ENCODE assay signal across 30 cellular contexts in the genomic region with DNA sequence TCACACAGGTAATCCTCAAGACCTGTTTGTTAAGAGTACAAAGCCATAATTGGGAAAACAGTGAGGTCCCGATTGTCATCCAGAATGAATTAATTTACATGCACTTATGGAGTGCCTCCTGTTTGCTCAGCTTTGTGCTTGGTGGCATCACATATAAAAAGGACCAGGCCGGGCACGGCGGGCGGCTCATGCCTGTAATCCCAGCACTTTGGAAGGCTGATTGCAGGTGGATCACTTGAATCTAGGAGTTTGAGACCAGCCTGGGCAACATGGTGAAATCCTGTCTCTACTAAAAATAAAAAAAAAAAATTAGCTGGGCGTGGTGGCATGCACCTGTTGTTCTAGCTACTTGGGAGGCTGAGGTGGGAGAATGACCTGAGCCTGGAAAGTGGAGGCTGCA.
"Had no signal": no experiment of that assay in that cellular context is flagged by ENCODE, and none has a peak within 500 bp of the region (broad histone marks: within the 10 kb centered on the region; RNA-seq: fewer than 3 reads in every experiment).

No MANE protein-coding gene starts in this region.

- H2AFZ ChIP-seq: PC-9 had no signal

- H3K4me3 ChIP-seq: adrenal gland, PC-9 had no signal

- H3K4me2 ChIP-seq: KMS-11, PC-9 had no signal

- ATAC-seq: activated naive CD4-positive, alpha-beta T cell treated with anti-CD3 and anti-CD28 coated beads, Interleukin-2, amount 50 U/mL, for 72 hours; activated T-cell treated with anti-CD3 and anti-CD28 coated beads, Interleukin-2, amount 50 U/mL, for 4 hours had no signal

- H3K9me3 ChIP-seq: adrenal gland had no signal

- DNase-seq: activated B cell treated with CpG ODN at 0.5 μM for 24 hours; activated CD4-positive, alpha-beta memory T cell treated with anti-CD3 and anti-CD28 coated beads for 36 hours; activated CD4-positive, alpha-beta T cell treated with anti-CD3 and anti-CD28 coated beads for 4 hours; activated CD4-positive, alpha-beta T cell treated with anti-CD3 and anti-CD28 coated beads, Interleukin-2, amount 50 U/mL, for 1 hour; activated CD4-positive, CD25-positive, alpha-beta regulatory T cell treated with anti-CD3 and anti-CD28 coated beads, Interleukin-2, amount 50 U/mL, for 72 hours; activated CD8-positive, alpha-beta memory T cell treated with anti-CD3 and anti-CD28 coated beads, Interleukin-2, amount 50 U/mL, for 4 hours; activated gamma-delta T cell treated with Interleukin-2 at 50 U/mL for 16 hours; activated naive CD4-positive, alpha-beta T cell treated with anti-CD3 and anti-CD28 coated beads for 36 hours; activated T-cell treated with anti-CD3 and anti-CD28 coated beads for 4 hours; activated T-cell treated with anti-CD3 and anti-CD28 coated beads, Interleukin-2, amount 50 U/mL, for 4 hours; adrenal gland; caudate nucleus; MM.1S; MV-4-11; NCI-H1092; NCI-H1436 treated with DMSO at 0.1 percent for 48 hours; NCI-H1694 treated with DMSO at 0.1 percent for 48 hours; NCI-H2029; NCI-H345; NCI-H524 treated with DMSO at 0.1 percent for 48 hours; PC-9; Right ventricle myocardium superior; SW 1271; T-helper 1 cell; T-helper 2 cell; T-helper 9 cell had no signal

- H3K27me3 ChIP-seq: adrenal gland had no signal

- H3K36me3 ChIP-seq: adrenal gland had no signal

- H3K27ac ChIP-seq: adrenal gland, KMS-11, PC-9, RWPE1, VCaP had no signal
